In genomic region chr4:39977489-39978377, GRCh38 we compare ENCODE assay signal across 8 cellular contexts. TPM values are rescaled to one million over a fixed set of nuclear protein-coding genes. Genes with fewer than 3 reads are reported as not detected.
DNase-seq lines count a peak whose midpoint lies in the region; ATAC-seq and TF ChIP-seq lines count a peak whose summit lies in the region.

PDS5A (minus strand) TSS chr4:39977911; CDS start chr4:39976577, 1,334 bp downstream.

- no peaks in the 10 kb centered on the region for H3K9me3 Mint-ChIP-seq in activated CD4-positive, alpha-beta T cell treated with anti-CD3 and anti-CD28 coated beads, Interleukin-2, amount 10 ng/mL, durations not matched to agents 7 days and 5 days

- no peaks in the 10 kb centered on the region for H3K9me3 ChIP-seq in BLaER1
- H3K9me3 ChIP-seq in left lung, result no peaks in the 10 kb centered on the region

- H3K4me3 ChIP-seq in BLaER1 (peak within 1 kb of the TSS; percentile 99), left lung (peak within 1 kb of the TSS; percentile 88 to 94)

- peaks cover 31% of the 10 kb centered on the region for H3K4me1 ChIP-seq in BLaER1
- H3K4me1 ChIP-seq in left lung, result peaks cover 11 to 36% of the 10 kb centered on the region in 2 donors

- H3K4me2 ChIP-seq in BLaER1, result peak within 1 kb of the TSS; percentile 85

- POLR2A ChIA-PET in activated CD4-positive, alpha-beta T cell treated with anti-CD3 and anti-CD28 coated beads, Interleukin-2, amount 10 ng/mL, durations not matched to agents 7 days and 5 days (lab: Charles Lee), result no interaction called here

- no peaks in the 10 kb centered on the region for H3K27me3 Mint-ChIP-seq in activated CD4-positive, alpha-beta T cell treated with anti-CD3 and anti-CD28 coated beads, Interleukin-2, amount 10 ng/mL, durations not matched to agents 7 days and 5 days

- TF ChIP-seq CTCF in left lung (IDR thresholded peaks at IDR 0.05), result peak; percentile 73 to 91

- peaks cover 37% of the 10 kb centered on the region for H3K4me1 Mint-ChIP-seq in activated CD4-positive, alpha-beta T cell treated with anti-CD3 and anti-CD28 coated beads, Interleukin-2, amount 10 ng/mL, durations not matched to agents 7 days and 5 days

- intact Hi-C loops in left lung (cut with DNase I), result loop anchor here in 1 of 2 donors (10.0 kb wide), 1 partner anchor 283 kb away; the partner anchor contains the start of gene UBE2K

- H3K36me3 ChIP-seq in BLaER1, result peaks cover 28% of the 10 kb centered on the region
- peaks cover 0 to 28% of the 10 kb centered on the region in 2 donors for H3K36me3 ChIP-seq in left lung

- H3K36me3 Mint-ChIP-seq in activated CD4-positive, alpha-beta T cell treated with anti-CD3 and anti-CD28 coated beads, Interleukin-2, amount 10 ng/mL, durations not matched to agents 7 days and 5 days (ENCODE audit: low read depth), result peaks cover 28% of the 10 kb centered on the region

- peak within 1 kb of the TSS; percentile 98 for H3K27ac Mint-ChIP-seq in activated CD4-positive, alpha-beta T cell treated with anti-CD3 and anti-CD28 coated beads, Interleukin-2, amount 10 ng/mL, durations not matched to agents 7 days and 5 days

- H3K4me3 Mint-ChIP-seq in activated CD4-positive, alpha-beta T cell treated with anti-CD3 and anti-CD28 coated beads, Interleukin-2, amount 10 ng/mL, durations not matched to agents 7 days and 5 days, result peak within 1 kb of the TSS; percentile 90

- peak within 1 kb of the TSS; percentile 98 for H3K27ac ChIP-seq in BLaER1
- H3K27ac ChIP-seq in left lung, result peak within 1 kb of the TSS; percentile 94 to 95

- H3K27me3 ChIP-seq in BLaER1, result no peaks in the 10 kb centered on the region
- no peaks in the 10 kb centered on the region for H3K27me3 ChIP-seq in left lung

- CTCF ChIA-PET in activated CD4-positive, alpha-beta T cell treated with anti-CD3 and anti-CD28 coated beads, Interleukin-2, amount 10 ng/mL, durations not matched to agents 7 days and 5 days (lab: Charles Lee), result interaction anchor here (0.6 to 2.3 kb wide), 21 partner anchors 9 to 518 kb away, joined by 3 to 7 read pairs (median 4); partner anchors contain the start of genes LIAS, N4BP2, RPL9 and SMIM14

- DNase-seq in NCI-H526 (lab: John Stamatoyannopoulos, UW), result peak; percentile 70 to 96
- peak; percentile 89 for DNase-seq in activated CD4-positive, alpha-beta T cell treated with anti-CD3 and anti-CD28 coated beads, Interleukin-2, amount 10 ng/mL, durations not matched to agents 7 days and 5 days
- peak; percentile 56 for DNase-seq in cortex of kidney (lab: John Stamatoyannopoulos, UW)
- DNase-seq in left lung, result peak; percentile 90 to 99
- peak; percentile 85 to 91 for DNase-seq in stimulated activated CD4-positive, alpha-beta T cell treated with anti-CD3 and anti-CD28 coated beads, Interleukin-2, amount 100 ng/mL, for 48 hours

- peaks cover 43% of the 10 kb centered on the region for H4K20me1 ChIP-seq in BLaER1

- H3K9ac ChIP-seq in BLaER1, result peak within 1 kb of the TSS; percentile 99

- ATAC-seq in GM19324 (IDR thresholded peaks at IDR 0.05; ENCODE audit: low FRiP score, unreplicated experiment) (peak; percentile 80), HG03469 (IDR thresholded peaks at IDR 0.05; ENCODE audit: unreplicated experiment) (peak; percentile 65), left lung (peak; percentile 91)

RNA-seq across cellular contexts. Expression of gene PDS5A, which starts in this region (rescaled TPM):
- total RNA-seq in activated CD4-positive, alpha-beta T cell treated with anti-CD3 and anti-CD28 coated beads, Interleukin-2, amount 10 ng/mL, durations not matched to agents 7 days and 5 days, result 100 to 1,000 TPM; 108 to 116 TPM
- total RNA-seq in left lung, result 10 to 100 TPM; 73.7 to 82.1 TPM

Comparison
In these comparisons a context has a peak if more than half of its experiments do, and no peak if none do; other contexts are left out.
1. Peak in every context shown above with its lines: DNase-seq, ATAC-seq, H3K4me3 ChIP-seq and H3K27ac ChIP-seq.